ENCODE assay signal across 1 cellular context in genomic region chr20:45336530-45337366, GRCh38.
TF ChIP-seq lines count a peak whose summit lies in the region.

No MANE protein-coding gene starts in this region.

TF ChIP-seq in SK-N-SH, 30 proteins besides CTCF, POLR2A, EP300 and RAD21 (continued from another document):
- TF ChIP-seq PBX3 (IDR thresholded peaks at IDR 0.05) (no peak), FOSL2 (IDR thresholded peaks at IDR 0.05; ENCODE audit: borderline replicate concordance, low read depth) (peak; percentile 48; the same call in 1 of the 2 replicates), FOXM1 (IDR thresholded peaks at IDR 0.05; ENCODE audit: low read depth) (no peak), TCF12 (IDR thresholded peaks at IDR 0.05) (peak; percentile 42; the same call in 1 of the 2 replicates), FOXJ3 (CRISPR knock-in tag; IDR thresholded peaks at IDR 0.05) (no peak), ZBTB33 (IDR thresholded peaks at IDR 0.05; ENCODE audit: borderline replicate concordance, low read depth) (no peak), MAX (IDR thresholded peaks at IDR 0.05; ENCODE audit: low read depth) (no peak), MXI1 (IDR thresholded peaks at IDR 0.05; ENCODE audit: low read depth, low read length) (no peak), NRF1 (IDR thresholded peaks at IDR 0.05; ENCODE audit: low read depth, low read length) (no peak)
